ENCODE assay signal across 23 cellular contexts in the genomic region with DNA sequence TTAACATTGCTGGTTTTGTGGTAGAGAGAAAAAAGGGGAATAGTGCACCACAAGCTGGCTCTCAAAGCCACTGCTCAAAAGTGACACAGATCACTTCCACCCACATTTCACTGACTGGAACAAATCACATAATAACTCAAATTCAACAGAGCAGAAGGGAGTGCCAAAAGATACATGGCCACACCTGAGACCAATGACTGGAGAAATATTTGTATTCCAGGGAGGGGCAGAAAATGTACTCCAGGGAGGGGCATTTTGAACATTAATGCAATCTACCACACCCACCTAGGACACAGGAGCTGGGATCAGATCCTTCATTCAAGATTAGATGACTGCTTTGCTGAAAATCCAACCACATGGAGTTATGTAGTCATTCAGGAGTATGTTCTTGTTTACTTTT. TPM values are rescaled to one million over a fixed set of nuclear protein-coding genes. Genes with fewer than 3 reads are reported as not detected.
DNase-seq lines count a peak whose midpoint lies in the region; FAIRE-seq and TF ChIP-seq lines count a peak whose summit lies in the region.
"Had no signal": no experiment of that assay in that cellular context is flagged by ENCODE, and none has a peak within 500 bp of the region (broad histone marks: within the 10 kb centered on the region; RNA-seq: fewer than 3 reads in every experiment).

No MANE protein-coding gene starts in this region.

- no peak for FAIRE-seq in HTR-8/SVneo (lab: Jason Lieb, UNC)
- FAIRE-seq: A549, endothelial cell of umbilical vein, GM12891 had no signal

- peak overlapping the region; percentile 33 for H3K4me3 Mint-ChIP-seq in MCF 10A (ENCODE audit: unreplicated experiment)
- H3K4me3 Mint-ChIP-seq: activated naive CD4-positive, alpha-beta T cell treated with anti-CD3 and anti-CD28 coated beads, Interleukin-2, amount 10 ng/mL, durations not matched to agents 7 days and 5 days; naive thymus-derived CD8-positive, alpha-beta T cell had no signal

- no peak overlapping the region for H3K27ac ChIP-seq in breast epithelium
- H3K27ac ChIP-seq: A549; ascending aorta; BLaER1 treated with 17β-estradiol and CSF1 and Interleukin-3, amounts not matched to agents 10 nM and 100 nM had no signal

- H3K36me3 ChIP-seq in breast epithelium (no peaks in the 10 kb centered on the region), mucosa of stomach (ENCODE audit: control insufficient read depth, insufficient read depth, low read length) (no peaks in the 10 kb centered on the region)
- H3K36me3 ChIP-seq: BLaER1 treated with 17β-estradiol and CSF1 and Interleukin-3, amounts not matched to agents 10 nM and 100 nM had no signal

- CTCF ChIA-PET in MCF 10A (lab: Yijun Ruan, JAX), result interaction anchor here (0.6 to 15.0 kb wide), 8 partner anchors 10 to 57 kb away, joined by 4 to 173 read pairs (median 6); no protein-coding TSS in a partner anchor

- peak overlapping the region; percentile 36 for H3K9ac ChIP-seq in mucosa of stomach (ENCODE audit: low read length)
- H3K9ac ChIP-seq: BLaER1 treated with 17β-estradiol and CSF1 and Interleukin-3, amounts not matched to agents 10 nM and 100 nM had no signal

- H3K4me1 ChIP-seq in breast epithelium (no peaks in the 10 kb centered on the region), mucosa of stomach (ENCODE audit: control insufficient read depth, insufficient read depth, low read length) (peaks cover 59% of the 10 kb centered on the region)
- H3K4me1 ChIP-seq: BLaER1 treated with 17β-estradiol and CSF1 and Interleukin-3, amounts not matched to agents 10 nM and 100 nM had no signal

- H3K4me1 Mint-ChIP-seq in MCF 10A (ENCODE audit: insufficient read depth, unreplicated experiment), result peaks cover 68% of the 10 kb centered on the region
- H3K4me1 Mint-ChIP-seq: activated naive CD4-positive, alpha-beta T cell treated with anti-CD3 and anti-CD28 coated beads, Interleukin-2, amount 10 ng/mL, durations not matched to agents 7 days and 5 days; naive thymus-derived CD8-positive, alpha-beta T cell had no signal

- H3K4me3 ChIP-seq in breast epithelium (no peak overlapping the region), epithelial cell of esophagus (ENCODE audit: low read length) (peak overlapping the region; percentile 27), mucosa of stomach (ENCODE audit: low read length) (no peak overlapping the region)
- H3K4me3 ChIP-seq: A549; ascending aorta; BLaER1 treated with 17β-estradiol and CSF1 and Interleukin-3, amounts not matched to agents 10 nM and 100 nM; lung had no signal

- POLR2A ChIA-PET in MCF 10A (lab: Yijun Ruan, JAX), result interaction anchor here (0.5 to 7.7 kb wide), 13 partner anchors 8 to 107 kb away, joined by 3 to 92 read pairs (median 9); partner anchors contain the start of genes MRPL50, RNF20 and ZNF189

- no peak for TF ChIP-seq POLR2A in breast epithelium (IDR thresholded peaks at IDR 0.05)

- H3K27ac Mint-ChIP-seq in MCF 10A (ENCODE audit: low read depth, unreplicated experiment), result peak overlapping the region; percentile 60
- H3K27ac Mint-ChIP-seq: activated naive CD4-positive, alpha-beta T cell treated with anti-CD3 and anti-CD28 coated beads, Interleukin-2, amount 10 ng/mL, durations not matched to agents 7 days and 5 days; naive thymus-derived CD8-positive, alpha-beta T cell had no signal

- TF ChIP-seq CTCF in MCF 10A (IDR thresholded peaks at IDR 0.05; ENCODE audit: unreplicated experiment) (no peak), breast epithelium (IDR thresholded peaks at IDR 0.05) (no peak), epithelial cell of esophagus (IDR thresholded peaks at IDR 0.05; ENCODE audit: insufficient read depth, low read depth, low read length, missing control alignments) (no peak)

- no peaks in the 10 kb centered on the region for H3K9me3 ChIP-seq in breast epithelium
- H3K9me3 ChIP-seq in mucosa of stomach (ENCODE audit: control insufficient read depth, low read length), result no peaks in the 10 kb centered on the region
- H3K9me3 ChIP-seq: A549; ascending aorta; BLaER1 treated with 17β-estradiol and CSF1 and Interleukin-3, amounts not matched to agents 10 nM and 100 nM had no signal

- H3K27me3 ChIP-seq in breast epithelium, result no peaks in the 10 kb centered on the region
- no peaks in the 10 kb centered on the region for H3K27me3 ChIP-seq in mucosa of stomach (ENCODE audit: control insufficient read depth, insufficient read depth, low read length)
- H3K27me3 ChIP-seq: ascending aorta; BLaER1 treated with 17β-estradiol and CSF1 and Interleukin-3, amounts not matched to agents 10 nM and 100 nM had no signal

- H3K27me3 Mint-ChIP-seq in MCF 10A (ENCODE audit: insufficient read depth, unreplicated experiment), result no peaks in the 10 kb centered on the region

- BruUV-seq in MCF 10A (replicated peaks; lab: Mats Ljungman, UMichigan), result no TSS peak

- peak; percentile 62 for DNase-seq in MCF 10A (ENCODE audit: unreplicated experiment)
- no peak for DNase-seq in breast epithelium (ENCODE audit: low spot score in 2 of 2)
- peak; percentile 87 for DNase-seq in epithelial cell of esophagus (ENCODE audit: low read depth)
- no peak for DNase-seq in effector CD8-positive, alpha-beta T cell (lab: John Stamatoyannopoulos, UW)
- DNase-seq in SKM-1 (lab: John Stamatoyannopoulos, UW; ENCODE audit: unreplicated experiment), result no peak
- DNase-seq in HTR-8/SVneo (ENCODE audit: insufficient read length, low spot score), result no peak
- DNase-seq in stimulated activated CD4-positive, alpha-beta T cell treated with anti-CD3 and anti-CD28 coated beads, Interleukin-2, amount 100 ng/mL, for 24 hours, result no peak
- DNase-seq: activated naive CD4-positive, alpha-beta T cell treated with anti-CD3 and anti-CD28 coated beads, Interleukin-2, amount 10 ng/mL, durations not matched to agents 7 days and 5 days; activated T-cell treated with anti-CD3 and anti-CD28 coated beads, Interleukin-2, amount 50 U/mL, for 1 hour; DMS 273 treated with DMSO at 0.1 percent for 48 hours; naive thymus-derived CD8-positive, alpha-beta T cell; NCI-H2227 treated with DMSO at 0.1 percent for 48 hours; stimulated activated CD8-positive, alpha-beta memory T cell treated with anti-CD3 and anti-CD28 coated beads, Interleukin-4, amount 100 ng/mL, for 48 hours had no signal

- intact Hi-C loops in MCF 10A (cut with micrococcal nuclease) (no loop called here), breast epithelium (cut with DNase I; ENCODE audit: low total_unique reads) (loop anchor here (5.0 kb wide), 1 partner anchor 223 kb away; no protein-coding TSS in a partner anchor)

- no peaks in the 10 kb centered on the region for H3K9me3 Mint-ChIP-seq in MCF 10A (ENCODE audit: unreplicated experiment)
- H3K9me3 Mint-ChIP-seq: activated naive CD4-positive, alpha-beta T cell treated with anti-CD3 and anti-CD28 coated beads, Interleukin-2, amount 10 ng/mL, durations not matched to agents 7 days and 5 days; naive thymus-derived CD8-positive, alpha-beta T cell had no signal

- H3K36me3 Mint-ChIP-seq in MCF 10A (ENCODE audit: insufficient read depth, unreplicated experiment), result peaks cover 7% of the 10 kb centered on the region
- H3K36me3 Mint-ChIP-seq: activated naive CD4-positive, alpha-beta T cell treated with anti-CD3 and anti-CD28 coated beads, Interleukin-2, amount 10 ng/mL, durations not matched to agents 7 days and 5 days; naive thymus-derived CD8-positive, alpha-beta T cell had no signal

RNA-seq across cellular contexts. Expression of gene ALDOB, which starts 44.8 kb away (rescaled TPM):
- not detected in 2 replicates for total RNA-seq in MCF 10A (2022)
- total RNA-seq in breast epithelium, result under 1 TPM in 1 of 3 donors, not detected in 2; 0.66 TPM
- total RNA-seq: endothelial cell of umbilical vein; glomerular endothelial cell; HT-29; naive thymus-derived CD8-positive, alpha-beta T cell; T-helper 1 cell treated with Interleukin-12 subunit alpha and Interleukin-12 subunit beta and Interleukin-4 antibody, amounts not matched to agents 30 ng/mL and 1 ng/mL, for 36 hours had no signal

RNA-seq across cellular contexts. Expression of gene RNF20, which starts 53.3 kb away (rescaled TPM):
- total RNA-seq in MCF 10A (2022) (38.4 and 41.6 TPM in 2 replicates), breast epithelium (10 to 100 TPM; 24.6 to 31.5 (median 29.9) TPM)

Comparison
In these comparisons a context has a peak if more than half of its experiments do, and no peak if none do; other contexts are left out.
1. DNase-seq: peak in MCF 10A (single experiment) and epithelial cell of esophagus (single experiment); none in breast epithelium (0 of 2), effector CD8-positive, alpha-beta T cell (single experiment), SKM-1 (single experiment), HTR-8/SVneo (single experiment) and stimulated activated CD4-positive, alpha-beta T cell treated with anti-CD3 and anti-CD28 coated beads, Interleukin-2, amount 100 ng/mL, for 24 hours (0 of 2).